Comparison of ENCODE assay signal across 20 cellular contexts in genomic region chr6:131400782-131401496, GRCh38.
DNase-seq lines count a peak whose midpoint lies in the region; ATAC-seq, FAIRE-seq and TF ChIP-seq lines count a peak whose summit lies in the region.
"Had no signal": no experiment of that assay in that cellular context is flagged by ENCODE, and none has a peak within 500 bp of the region (broad histone marks: within the 10 kb centered on the region; RNA-seq: fewer than 3 reads in every experiment).

No MANE protein-coding gene starts in this region.

- H3K9me3 Mint-ChIP-seq in WTC11: peaks cover 40% of the 10 kb centered on the region
- peaks cover 23% of the 10 kb centered on the region for H3K9me3 Mint-ChIP-seq in progenitor cell of endocrine pancreas (ENCODE audit: low read depth)

- no peak for FAIRE-seq in HepG2 (lab: Jason Lieb, UNC)

- H3K27ac Mint-ChIP-seq in WTC11 (peak overlapping the region; percentile 43; the same call in 1 of the 2 replicates), progenitor cell of endocrine pancreas (no peak overlapping the region)
- H3K27ac Mint-ChIP-seq: activated CD8-positive, alpha-beta memory T cell treated with anti-CD3 and anti-CD28 coated beads, Interleukin-2, amount 10 ng/mL, durations not matched to agents 7 days and 5 days; CD14-positive monocyte had no signal

- no peaks in the 10 kb centered on the region for H4K20me1 ChIP-seq in HepG2 (ENCODE audit: insufficient read depth, low read length)

- no peak overlapping the region for H2AFZ ChIP-seq in HepG2 (ENCODE audit: low read length)

- CTCF ChIA-PET in HepG2 (lab: Yijun Ruan, JAX; ENCODE audit: low intra/inter-chr PET ratio, low total read pairs) (no interaction called here), WTC11 (lab: Charles Lee) (interaction anchor here (0.8 kb wide), 1 partner anchor 59 kb away, joined by 4 read pairs; no protein-coding TSS in a partner anchor)

- H3K4me3 Mint-ChIP-seq in WTC11: no peak overlapping the region
- no peak overlapping the region for H3K4me3 Mint-ChIP-seq in progenitor cell of endocrine pancreas (ENCODE audit: low read depth)
- H3K4me3 Mint-ChIP-seq: activated CD8-positive, alpha-beta memory T cell treated with anti-CD3 and anti-CD28 coated beads, Interleukin-2, amount 10 ng/mL, durations not matched to agents 7 days and 5 days; CD14-positive monocyte had no signal

- H3K27ac ChIP-seq in HepG2 (ENCODE audit: extremely low read length, insufficient read depth, low read length) (no peak overlapping the region), right lobe of liver (no peak overlapping the region), foreskin keratinocyte (no peak overlapping the region)
- H3K27ac ChIP-seq: right atrium auricular region, vagina had no signal

- H3K27me3 ChIP-seq in HepG2 (ENCODE audit: control insufficient read depth in 1 of 2, insufficient read depth in 2 of 2, low read length in 2 of 2) (0 out of 5 replicates have a peak, but pooled peaks cover 0 to 4% of the 10 kb centered on the region in 2 experiments), right lobe of liver (no peaks in the 10 kb centered on the region), foreskin keratinocyte (no peaks in the 10 kb centered on the region)
- H3K27me3 ChIP-seq: right atrium auricular region, vagina had no signal

- WGBS in HepG2 (ENCODE audit: low lambda C conversion rate): 0% methylated on average over 2 of the region's 2 CpGs
- 80% methylated on average over 2 of the region's 2 CpGs for WGBS in right lobe of liver (ENCODE audit: insufficient coverage, low coverage, low lambda C conversion rate, missing lambda C conversion rate)

- H3K36me3 Mint-ChIP-seq in WTC11 (peaks cover 51% of the 10 kb centered on the region), progenitor cell of endocrine pancreas (ENCODE audit: insufficient read depth) (peaks cover 16% of the 10 kb centered on the region)
- H3K36me3 Mint-ChIP-seq: CD14-positive monocyte had no signal

- TF ChIP-seq EP300 in HepG2 (IDR thresholded peaks at IDR 0.05; ENCODE audit: low read depth in 2 of 2, low read length in 2 of 2) (no peak), HepG2 (CRISPR knock-in tag; IDR thresholded peaks at IDR 0.05; ENCODE audit: borderline replicate concordance) (no peak)

- H3K4me1 Mint-ChIP-seq in WTC11: peaks cover 11% of the 10 kb centered on the region
- peaks cover 37% of the 10 kb centered on the region for H3K4me1 Mint-ChIP-seq in progenitor cell of endocrine pancreas (ENCODE audit: low read depth)

- H3K79me2 ChIP-seq in HepG2 (ENCODE audit: insufficient read depth, low read length): no peaks in the 10 kb centered on the region

- H3K4me3 ChIP-seq in HepG2 (replicated peaks in 1 of 3; ENCODE audit: insufficient read depth in 1 of 3, low read depth in 2 of 3, low read length in 3 of 3) (no peak overlapping the region), right lobe of liver (no peak overlapping the region)
- H3K4me3 ChIP-seq: right atrium auricular region, vagina had no signal

- no peak for TF ChIP-seq RAD21 in HepG2 (CRISPR knock-in tag; IDR thresholded peaks at IDR 0.05)

- ATAC-seq in HepG2 (no peak), right lobe of liver (no peak), WTC11 (peak; percentile 64), foreskin keratinocyte (peak; percentile 9), left cardiac atrium (no peak)

- BruUV-seq in HepG2 (replicated peaks; lab: Mats Ljungman, UMichigan): no TSS peak

- H3K36me3 ChIP-seq in HepG2 (replicated peaks in 1 of 2; ENCODE audit: control insufficient read depth in 1 of 2, insufficient read depth in 2 of 2, low read length in 2 of 2) (no peaks in the 10 kb centered on the region), right lobe of liver (no peaks in the 10 kb centered on the region)
- H3K36me3 ChIP-seq: right atrium auricular region, vagina had no signal

- H3K4me1 ChIP-seq in HepG2 (ENCODE audit: insufficient read depth, low read length) (peaks cover 6% of the 10 kb centered on the region; the same call in 1 of the 2 replicates), right lobe of liver (no peaks in the 10 kb centered on the region), foreskin keratinocyte (no peaks in the 10 kb centered on the region)
- H3K4me1 ChIP-seq: right atrium auricular region, vagina had no signal

- H3K27me3 Mint-ChIP-seq in WTC11 (ENCODE audit: low read depth): peaks cover 31% of the 10 kb centered on the region
- no peaks in the 10 kb centered on the region for H3K27me3 Mint-ChIP-seq in progenitor cell of endocrine pancreas
- H3K27me3 Mint-ChIP-seq: activated CD8-positive, alpha-beta memory T cell treated with anti-CD3 and anti-CD28 coated beads, Interleukin-2, amount 10 ng/mL, durations not matched to agents 7 days and 5 days had no signal

- no peak for TF ChIP-seq POLR2A in HepG2 (IDR thresholded peaks at IDR 0.05; ENCODE audit: insufficient read depth in 1 of 2, low read depth in 2 of 2, low read length in 2 of 2)
- no peak for TF ChIP-seq POLR2A in right lobe of liver (IDR thresholded peaks at IDR 0.05)

- POLR2A ChIA-PET in HepG2 (lab: Yijun Ruan, JAX) (no interaction called here), WTC11 (lab: Charles Lee) (no interaction called here)

- intact Hi-C loops in HepG2 (cut with micrococcal nuclease; ENCODE audit: unreplicated experiment) (no loop called here), right lobe of liver (cut with DNase I) (no loop called here), left cardiac atrium (cut with DNase I) (no loop called here)

- no peak for TF ChIP-seq CTCF in HepG2 (CRISPR knock-in tag; IDR thresholded peaks at IDR 0.05)
- no peak for TF ChIP-seq CTCF in right lobe of liver (IDR thresholded peaks at IDR 0.05)
- TF ChIP-seq CTCF in WTC11 (IDR thresholded peaks at IDR 0.05): no peak
- no peak for TF ChIP-seq CTCF in foreskin keratinocyte (conservative IDR thresholded peaks at IDR 0.05)
- no peak for TF ChIP-seq CTCF in progenitor cell of endocrine pancreas (IDR thresholded peaks at IDR 0.05; ENCODE audit: unreplicated experiment)

- no peak overlapping the region for H3K4me2 ChIP-seq in HepG2 (ENCODE audit: low read depth, low read length)

- H3K9me3 ChIP-seq in HepG2 (ENCODE audit: low read length) (peaks cover 11% of the 10 kb centered on the region), right lobe of liver (no peaks in the 10 kb centered on the region)
- H3K9me3 ChIP-seq: vagina had no signal

- in situ Hi-C loops in HepG2 (cut with HindIII; ENCODE audit: extremely low pct_ligation_motif_present, low pct_unique_long_range_greater_than_20kb): no loop called here

- H3K9ac ChIP-seq in HepG2 (ENCODE audit: insufficient read depth, low read depth, low read length): no peak overlapping the region

- DNase-seq in HepG2 (ENCODE audit: low spot score) (no peak), right lobe of liver (no peak), WTC11 (ENCODE audit: low spot score) (no peak), foreskin keratinocyte (peak in 1 of 2 donors; percentile 34), hypothalamus (lab: John Stamatoyannopoulos, UW) (no peak), progenitor cell of endocrine pancreas (ENCODE audit: low spot score, unreplicated experiment) (no peak), left cardiac atrium (no peak), NCI-H2171 treated with DMSO at 0.1 percent for 48 hours (lab: John Stamatoyannopoulos, UW) (no peak)
- DNase-seq: activated CD4-positive, alpha-beta T cell treated with anti-CD3 and anti-CD28 coated beads for 1 hour; activated CD8-positive, alpha-beta memory T cell treated with anti-CD3 and anti-CD28 coated beads, Interleukin-2, amount 10 ng/mL, durations not matched to agents 7 days and 5 days; activated gamma-delta T cell; caudate nucleus; KG1; NCI-H510A treated with DMSO at 0.1 percent for 48 hours; nucleus accumbens; stimulated activated CD4-positive, alpha-beta T cell treated with anti-CD3 and anti-CD28 coated beads, Interleukin-15, amount 100 ng/mL, for 24 hours; substantia nigra had no signal

TF ChIP-seq in HepG2, 621 proteins besides CTCF, POLR2A, EP300 and RAD21:
- TF ChIP-seq MAFF (IDR thresholded peaks at IDR 0.05; ENCODE audit: low read depth, low read length): peak; percentile 60; the same call in 1 of the 2 replicates
- peak; percentile 65 to 71; a peak in 3 of 4 replicates for TF ChIP-seq MAFK (conservative IDR thresholded peaks at IDR 0.05 in 1 of 2, IDR thresholded peaks at IDR 0.05 in 1 of 2; ENCODE audit: low read length in 2 of 2)
- TF ChIP-seq ZNF598 (CRISPR knock-in tag; IDR thresholded peaks at IDR 0.05; ENCODE audit: borderline replicate concordance): no peak

TF ChIP-seq in WTC11, 78 proteins besides CTCF, POLR2A, EP300 and RAD21 (continues in another document):
- TF ChIP-seq RELA (CRISPR knock-in tag; IDR thresholded peaks at IDR 0.05; ENCODE audit: borderline replicate concordance): no peak
- no peak for TF ChIP-seq TCF7 (CRISPR knock-in tag; IDR thresholded peaks at IDR 0.05; ENCODE audit: low read depth)
- no peak for TF ChIP-seq ZNF532 (CRISPR knock-in tag; IDR thresholded peaks at IDR 0.05; ENCODE audit: borderline replicate concordance)

Comparison
In these comparisons a context has a peak if more than half of its experiments do, and no peak if none do; other contexts are left out.
1. ATAC-seq: peak in WTC11 (single experiment) and foreskin keratinocyte (single experiment); none in HepG2 (single experiment), right lobe of liver (0 of 4) and left cardiac atrium (0 of 2).